ENCODE assay signal across 1 cellular context in genomic region chr9:37465249-37466036, GRCh38.
TF ChIP-seq lines count a peak whose summit lies in the region.

TSS of gene ZBTB5 (minus strand) at chr9:37465450. CDS start at chr9:37442551, 22,899 bp downstream.

TF ChIP-seq in K562, 482 proteins besides CTCF, POLR2A, EP300 and RAD21 (continued from another document and continues in another):
- TF ChIP-seq GTF2F1 (IDR thresholded peaks at IDR 0.05; ENCODE audit: low read depth, low read length) = 0 out of 2 replicates have a peak, but pooled peaks have one; percentile 58
- TF ChIP-seq ETV5 (CRISPR knock-in tag; IDR thresholded peaks at IDR 0.05; ENCODE audit: low read depth) = 0 out of 2 replicates have a peak, but pooled peaks have one; percentile 14
- no peak for TF ChIP-seq PURB (CRISPR knock-in tag; IDR thresholded peaks at IDR 0.05; ENCODE audit: low read depth)
- TF ChIP-seq WHSC1 (IDR thresholded peaks at IDR 0.05; ENCODE audit: low read length) = no peak
- TF ChIP-seq ZMIZ1 (IDR thresholded peaks at IDR 0.05; ENCODE audit: low read depth in 2 of 2, low read length in 2 of 2) = no peak
- TF ChIP-seq ATF7 (IDR thresholded peaks at IDR 0.05) = peak; percentile 99
- no peak for TF ChIP-seq ZNF507 (tag; conservative IDR thresholded peaks at IDR 0.05)
- no peak for TF ChIP-seq ATF3 (IDR thresholded peaks at IDR 0.05)
- TF ChIP-seq ATF3 (CRISPR knock-in tag; conservative IDR thresholded peaks at IDR 0.05) = no peak
- no peak for TF ChIP-seq EHMT2 (IDR thresholded peaks at IDR 0.05)
- no peak for TF ChIP-seq RBM39 (optimal IDR thresholded peaks at IDR 0.05; ENCODE audit: low read depth, low read length)
- TF ChIP-seq SREBF1 (IDR thresholded peaks at IDR 0.05; ENCODE audit: borderline replicate concordance, low read depth, low read length) = no peak; the same call in 1 of the 2 replicates
- TF ChIP-seq ZBTB26 (CRISPR knock-in tag; IDR thresholded peaks at IDR 0.05) = no peak
- TF ChIP-seq ZNF780A (CRISPR knock-in tag; IDR thresholded peaks at IDR 0.05) = no peak
- no peak for TF ChIP-seq HNRNPK (IDR thresholded peaks at IDR 0.05; ENCODE audit: low read depth, low read length, poor library complexity, severe bottlenecking)
- peak; percentile 25; the same call in 1 of the 2 replicates for TF ChIP-seq ZKSCAN1 (IDR thresholded peaks at IDR 0.05; ENCODE audit: low read depth, low read length)
- peak; percentile 85 for TF ChIP-seq SP2 (IDR thresholded peaks at IDR 0.05; ENCODE audit: extremely low read depth, low read depth, low read length, poor library complexity, severe bottlenecking)
- no peak for TF ChIP-seq MED1 (CRISPR knock-in tag; IDR thresholded peaks at IDR 0.05; ENCODE audit: borderline replicate concordance)
- no peak for TF ChIP-seq STAT5B (CRISPR knock-in tag; IDR thresholded peaks at IDR 0.05)
- TF ChIP-seq ZNF408 (CRISPR knock-in tag; IDR thresholded peaks at IDR 0.05; ENCODE audit: low read depth) = no peak
- no peak for TF ChIP-seq ZNF707 (CRISPR knock-in tag; conservative IDR thresholded peaks at IDR 0.05)
- no peak for TF ChIP-seq ZNF449 (CRISPR knock-in tag; IDR thresholded peaks at IDR 0.05)
- TF ChIP-seq ZNF583 (CRISPR knock-in tag; IDR thresholded peaks at IDR 0.05) = no peak
- peak; percentile 81 for TF ChIP-seq TAF1 (IDR thresholded peaks at IDR 0.05; ENCODE audit: control insufficient read depth, extremely low read depth, insufficient read depth, low read length, severe bottlenecking)
- TF ChIP-seq PATZ1 (CRISPR knock-in tag; IDR thresholded peaks at IDR 0.05; ENCODE audit: borderline replicate concordance) = no peak
- no peak for TF ChIP-seq GTF2A2 (tag; IDR thresholded peaks at IDR 0.05)
- no peak for TF ChIP-seq ZNF699 (CRISPR knock-in tag; IDR thresholded peaks at IDR 0.05; ENCODE audit: insufficient replicate concordance)
- TF ChIP-seq RB1 (IDR thresholded peaks at IDR 0.05; ENCODE audit: low read depth) = peak; percentile 18; the same call in 1 of the 2 replicates
- no peak for TF ChIP-seq ZNF224 (CRISPR knock-in tag; IDR thresholded peaks at IDR 0.05)
- TF ChIP-seq C11orf30 (IDR thresholded peaks at IDR 0.05; ENCODE audit: low read depth) = no peak
- TF ChIP-seq CLOCK (CRISPR knock-in tag; IDR thresholded peaks at IDR 0.05; ENCODE audit: borderline replicate concordance) = no peak
- TF ChIP-seq THRA (IDR thresholded peaks at IDR 0.05) = no peak
- TF ChIP-seq ZNF197 (CRISPR knock-in tag; IDR thresholded peaks at IDR 0.05; ENCODE audit: low read depth) = no peak
- no peak for TF ChIP-seq ZNF696 (CRISPR knock-in tag; conservative IDR thresholded peaks at IDR 0.05)
- TF ChIP-seq POU5F1 (IDR thresholded peaks at IDR 0.05; ENCODE audit: borderline replicate concordance, low read depth, low read length, partially characterized antibody) = no peak
- TF ChIP-seq ZNF165 (CRISPR knock-in tag; IDR thresholded peaks at IDR 0.05; ENCODE audit: borderline replicate concordance) = no peak
- no peak for TF ChIP-seq TSHZ1 (CRISPR knock-in tag; IDR thresholded peaks at IDR 0.05)
- TF ChIP-seq HNRNPH1 (optimal IDR thresholded peaks at IDR 0.05; ENCODE audit: low read depth, low read length) = no peak
- TF ChIP-seq ZNF12 (CRISPR knock-in tag; IDR thresholded peaks at IDR 0.05) = no peak
- peak; percentile 42 to 43; a peak in 2 of 4 replicates for TF ChIP-seq NRF1 (conservative IDR thresholded peaks at IDR 0.05 in 1 of 2, IDR thresholded peaks at IDR 0.05 in 1 of 2)
- peak; percentile 76 for TF ChIP-seq NEUROD1 (IDR thresholded peaks at IDR 0.05; ENCODE audit: borderline replicate concordance, low read depth, low read length, partially characterized antibody)
- no peak for TF ChIP-seq STAT6 (CRISPR knock-in tag; IDR thresholded peaks at IDR 0.05)
